In the genomic region with DNA sequence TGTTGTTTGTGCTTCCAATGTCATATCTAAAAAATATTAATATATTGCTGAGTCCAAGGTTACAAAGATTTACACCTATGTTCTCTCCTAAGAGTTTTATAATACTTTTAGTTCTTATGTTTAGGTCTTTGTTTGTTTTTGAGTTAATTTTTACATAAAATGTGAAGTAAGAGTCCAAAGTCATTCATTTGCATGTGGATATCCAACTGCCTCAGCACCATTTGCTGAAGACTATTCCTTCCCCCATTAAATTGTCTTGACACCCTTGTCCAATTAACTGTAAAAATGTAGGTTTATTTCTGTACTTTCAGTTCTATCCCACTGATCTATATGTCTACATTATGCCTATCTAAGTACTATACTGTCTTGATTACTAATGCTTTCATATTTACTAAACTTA, we compare ENCODE assay signal across 1 cellular context.
TF ChIP-seq lines count a peak whose summit lies in the region.

No MANE protein-coding gene starts in this region.

TF ChIP-seq in HepG2, 621 proteins besides CTCF, POLR2A, EP300 and RAD21:
- no peak for TF ChIP-seq WIZ (CRISPR knock-in tag; IDR thresholded peaks at IDR 0.05)
- TF ChIP-seq, protein P1, sequence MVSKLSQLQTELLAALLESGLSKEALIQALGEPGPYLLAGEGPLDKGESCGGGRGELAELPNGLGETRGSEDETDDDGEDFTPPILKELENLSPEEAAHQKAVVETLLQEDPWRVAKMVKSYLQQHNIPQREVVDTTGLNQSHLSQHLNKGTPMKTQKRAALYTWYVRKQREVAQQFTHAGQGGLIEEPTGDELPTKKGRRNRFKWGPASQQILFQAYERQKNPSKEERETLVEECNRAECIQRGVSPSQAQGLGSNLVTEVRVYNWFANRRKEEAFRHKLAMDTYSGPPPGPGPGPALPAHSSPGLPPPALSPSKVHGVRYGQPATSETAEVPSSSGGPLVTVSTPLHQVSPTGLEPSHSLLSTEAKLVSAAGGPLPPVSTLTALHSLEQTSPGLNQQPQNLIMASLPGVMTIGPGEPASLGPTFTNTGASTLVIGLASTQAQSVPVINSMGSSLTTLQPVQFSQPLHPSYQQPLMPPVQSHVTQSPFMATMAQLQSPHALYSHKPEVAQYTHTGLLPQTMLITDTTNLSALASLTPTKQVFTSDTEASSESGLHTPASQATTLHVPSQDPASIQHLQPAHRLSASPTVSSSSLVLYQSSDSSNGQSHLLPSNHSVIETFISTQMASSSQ (IDR thresholded peaks at IDR 0.05; ENCODE audit: low read depth): 0 out of 2 replicates have a peak, but pooled peaks have one; percentile 38
- TF ChIP-seq, protein P1 (CRISPR knock-in tag; IDR thresholded peaks at IDR 0.05; ENCODE audit: borderline replicate concordance): no peak
- no peak for TF ChIP-seq ZNF776 (CRISPR knock-in tag; IDR thresholded peaks at IDR 0.05)
- TF ChIP-seq MBNL3 (CRISPR knock-in tag; conservative IDR thresholded peaks at IDR 0.05): no peak
- no peak for TF ChIP-seq GZF1 (CRISPR knock-in tag; IDR thresholded peaks at IDR 0.05)
- TF ChIP-seq, protein P2, sequence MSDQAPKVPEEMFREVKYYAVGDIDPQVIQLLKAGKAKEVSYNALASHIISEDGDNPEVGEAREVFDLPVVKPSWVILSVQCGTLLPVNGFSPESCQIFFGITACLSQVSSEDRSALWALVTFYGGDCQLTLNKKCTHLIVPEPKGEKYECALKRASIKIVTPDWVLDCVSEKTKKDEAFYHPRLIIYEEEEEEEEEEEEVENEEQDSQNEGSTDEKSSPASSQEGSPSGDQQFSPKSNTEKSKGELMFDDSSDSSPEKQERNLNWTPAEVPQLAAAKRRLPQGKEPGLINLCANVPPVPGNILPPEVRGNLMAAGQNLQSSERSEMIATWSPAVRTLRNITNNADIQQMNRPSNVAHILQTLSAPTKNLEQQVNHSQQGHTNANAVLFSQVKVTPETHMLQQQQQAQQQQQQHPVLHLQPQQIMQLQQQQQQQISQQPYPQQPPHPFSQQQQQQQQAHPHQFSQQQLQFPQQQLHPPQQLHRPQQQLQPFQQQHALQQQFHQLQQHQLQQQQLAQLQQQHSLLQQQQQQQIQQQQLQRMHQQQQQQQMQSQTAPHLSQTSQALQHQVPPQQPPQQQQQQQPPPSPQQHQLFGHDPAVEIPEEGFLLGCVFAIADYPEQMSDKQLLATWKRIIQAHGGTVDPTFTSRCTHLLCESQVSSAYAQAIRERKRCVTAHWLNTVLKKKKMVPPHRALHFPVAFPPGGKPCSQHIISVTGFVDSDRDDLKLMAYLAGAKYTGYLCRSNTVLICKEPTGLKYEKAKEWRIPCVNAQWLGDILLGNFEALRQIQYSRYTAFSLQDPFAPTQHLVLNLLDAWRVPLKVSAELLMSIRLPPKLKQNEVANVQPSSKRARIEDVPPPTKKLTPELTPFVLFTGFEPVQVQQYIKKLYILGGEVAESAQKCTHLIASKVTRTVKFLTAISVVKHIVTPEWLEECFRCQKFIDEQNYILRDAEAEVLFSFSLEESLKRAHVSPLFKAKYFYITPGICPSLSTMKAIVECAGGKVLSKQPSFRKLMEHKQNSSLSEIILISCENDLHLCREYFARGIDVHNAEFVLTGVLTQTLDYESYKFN (CRISPR knock-in tag; conservative IDR thresholded peaks at IDR 0.05): 0 out of 2 replicates have a peak, but pooled peaks have one; percentile 21
- TF ChIP-seq HNF4A (CRISPR knock-in tag; IDR thresholded peaks at IDR 0.05): peak; percentile 40; the same call in 1 of the 2 replicates
TF ChIP-seq in HepG2: peak in this region for 3.
